Comparison of ENCODE assay signal across 1 cellular context in genomic region chr12:115078334-115078733, GRCh38.
TF ChIP-seq lines count a peak whose summit lies in the region.

No MANE protein-coding gene starts in this region.

TF ChIP-seq in HepG2, 621 proteins besides CTCF, POLR2A, EP300 and RAD21 (continued from another document and continues in another):
- no peak for TF ChIP-seq RBAK (CRISPR knock-in tag; IDR thresholded peaks at IDR 0.05)
- TF ChIP-seq MED1 (CRISPR knock-in tag; IDR thresholded peaks at IDR 0.05) = peak; percentile 12; the same call in 1 of the 2 replicates
- no peak for TF ChIP-seq MXD3 (CRISPR knock-in tag; IDR thresholded peaks at IDR 0.05)
- TF ChIP-seq ARNTL (CRISPR knock-in tag; IDR thresholded peaks at IDR 0.05) = no peak
- no peak for TF ChIP-seq KMT2A (CRISPR knock-in tag; IDR thresholded peaks at IDR 0.05)
- TF ChIP-seq ZNF7 (CRISPR knock-in tag; IDR thresholded peaks at IDR 0.05) = no peak
- TF ChIP-seq ZBTB21 (CRISPR knock-in tag; IDR thresholded peaks at IDR 0.05) = no peak
- TF ChIP-seq SOX13 (IDR thresholded peaks at IDR 0.05) = no peak
- TF ChIP-seq SOX13 (CRISPR knock-in tag; conservative IDR thresholded peaks at IDR 0.05 in 1 of 2, IDR thresholded peaks at IDR 0.05 in 1 of 2) = peak in 1 of 2 experiments; percentile 56; a peak in 1 of 4 replicates
- TF ChIP-seq RXRB (CRISPR knock-in tag; IDR thresholded peaks at IDR 0.05; ENCODE audit: borderline replicate concordance) = peak; percentile 39; the same call in 1 of the 2 replicates
- no peak for TF ChIP-seq ARHGAP35 (CRISPR knock-in tag; IDR thresholded peaks at IDR 0.05; ENCODE audit: borderline replicate concordance)
- TF ChIP-seq ZNF614 (CRISPR knock-in tag; IDR thresholded peaks at IDR 0.05; ENCODE audit: borderline replicate concordance) = 0 out of 2 replicates have a peak, but pooled peaks have one; percentile 49
- TF ChIP-seq CREBL2 (CRISPR knock-in tag; IDR thresholded peaks at IDR 0.05; ENCODE audit: borderline replicate concordance) = no peak
- TF ChIP-seq TAF15 (IDR thresholded peaks at IDR 0.05; ENCODE audit: low read depth, low read length, poor library complexity, severe bottlenecking) = no peak
- no peak for TF ChIP-seq BRCA1 (CRISPR knock-in tag; IDR thresholded peaks at IDR 0.05)
- no peak for TF ChIP-seq ZBTB40 (IDR thresholded peaks at IDR 0.05)
- no peak for TF ChIP-seq ZBTB40 (CRISPR knock-in tag; IDR thresholded peaks at IDR 0.05)
- TF ChIP-seq ZNF24 (IDR thresholded peaks at IDR 0.05) = no peak
- TF ChIP-seq ZNF503 (CRISPR knock-in tag; IDR thresholded peaks at IDR 0.05) = 0 out of 2 replicates have a peak, but pooled peaks have one; percentile 31
- TF ChIP-seq ZNF891 (CRISPR knock-in tag; IDR thresholded peaks at IDR 0.05) = no peak
- no peak for TF ChIP-seq GFI1 (CRISPR knock-in tag; IDR thresholded peaks at IDR 0.05; ENCODE audit: borderline replicate concordance)
- TF ChIP-seq ZFX (CRISPR knock-in tag; IDR thresholded peaks at IDR 0.05; ENCODE audit: low read depth) = no peak
- no peak for TF ChIP-seq DMTF1 (CRISPR knock-in tag; IDR thresholded peaks at IDR 0.05)
- no peak for TF ChIP-seq YEATS2 (CRISPR knock-in tag; IDR thresholded peaks at IDR 0.05; ENCODE audit: borderline replicate concordance)
- TF ChIP-seq MZF1 (CRISPR knock-in tag; IDR thresholded peaks at IDR 0.05; ENCODE audit: borderline replicate concordance) = no peak
- no peak for TF ChIP-seq RARG (CRISPR knock-in tag; IDR thresholded peaks at IDR 0.05; ENCODE audit: low read depth)
- TF ChIP-seq IRX3 (CRISPR knock-in tag; IDR thresholded peaks at IDR 0.05; ENCODE audit: borderline replicate concordance, low read depth) = no peak
- TF ChIP-seq ZSCAN31 (CRISPR knock-in tag; IDR thresholded peaks at IDR 0.05; ENCODE audit: low read depth) = no peak
- no peak for TF ChIP-seq ZNF512B (CRISPR knock-in tag; IDR thresholded peaks at IDR 0.05; ENCODE audit: borderline replicate concordance)
- TF ChIP-seq RERE (CRISPR knock-in tag; IDR thresholded peaks at IDR 0.05; ENCODE audit: low read depth) = peak; percentile 81
- no peak for TF ChIP-seq FOXC1 (CRISPR knock-in tag; IDR thresholded peaks at IDR 0.05; ENCODE audit: borderline replicate concordance)
- no peak for TF ChIP-seq SOX6 (IDR thresholded peaks at IDR 0.05)
- peak; percentile 79 for TF ChIP-seq SOX6 (CRISPR knock-in tag; IDR thresholded peaks at IDR 0.05)
- TF ChIP-seq PHF8 (CRISPR knock-in tag; IDR thresholded peaks at IDR 0.05) = 0 out of 2 replicates have a peak, but pooled peaks have one; percentile 15
- TF ChIP-seq ATAD3A (CRISPR knock-in tag; IDR thresholded peaks at IDR 0.05) = no peak
- no peak for TF ChIP-seq ZNF546 (CRISPR knock-in tag; conservative IDR thresholded peaks at IDR 0.05)
- TF ChIP-seq PPARG (CRISPR knock-in tag; conservative IDR thresholded peaks at IDR 0.05) = no peak
- TF ChIP-seq NRL (CRISPR knock-in tag; IDR thresholded peaks at IDR 0.05; ENCODE audit: borderline replicate concordance) = no peak
- no peak for TF ChIP-seq JUN (CRISPR knock-in tag; IDR thresholded peaks at IDR 0.05)
- TF ChIP-seq KLF16 (CRISPR knock-in tag; IDR thresholded peaks at IDR 0.05) = 0 out of 4 replicates have a peak, but pooled peaks of 1 of the 2 experiments have one; percentile 27
- no peak for TF ChIP-seq ZNF563 (CRISPR knock-in tag; IDR thresholded peaks at IDR 0.05)
- no peak for TF ChIP-seq MTA3 (CRISPR knock-in tag; IDR thresholded peaks at IDR 0.05)
- no peak for TF ChIP-seq KDM3A (CRISPR knock-in tag; IDR thresholded peaks at IDR 0.05; ENCODE audit: low read depth)
- TF ChIP-seq ATRX (CRISPR knock-in tag; IDR thresholded peaks at IDR 0.05; ENCODE audit: borderline replicate concordance) = no peak
